8 cellular contexts compared by ENCODE assay signal in the genomic region with DNA sequence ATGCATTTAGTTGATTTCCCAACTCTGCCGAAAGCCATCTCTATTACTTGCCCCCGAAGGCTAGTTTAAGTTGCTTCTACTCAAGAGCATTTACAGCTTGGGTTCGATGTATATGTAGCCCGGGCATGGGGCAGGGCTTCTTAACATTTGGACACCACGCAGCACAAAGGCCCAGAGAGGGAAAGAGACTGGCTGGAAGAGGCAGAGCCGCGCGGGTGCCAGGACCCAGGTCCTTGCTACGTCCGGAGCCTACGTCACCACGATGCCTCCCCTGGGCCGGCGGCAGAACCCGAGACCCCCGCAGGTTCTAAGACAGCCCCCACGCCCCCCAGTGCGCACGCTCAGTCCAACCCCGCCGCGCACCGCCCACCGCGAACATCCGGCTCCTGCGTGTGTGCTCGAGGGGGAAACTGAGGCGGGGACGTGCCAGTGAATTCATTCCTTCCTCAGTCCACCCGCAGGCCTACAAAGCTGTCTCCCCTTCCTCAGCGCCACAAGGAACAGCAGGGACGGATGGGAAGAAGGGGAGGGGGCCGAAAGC. TPM values are rescaled to one million over a fixed set of nuclear protein-coding genes. Genes with fewer than 3 reads are reported as not detected.
DNase-seq lines count a peak whose midpoint lies in the region; ATAC-seq and TF ChIP-seq lines count a peak whose summit lies in the region.

No MANE protein-coding gene starts in this region.

- H3K27ac ChIP-seq in foreskin keratinocyte: peak overlapping the region; percentile 99

- H3K9me3 Mint-ChIP-seq in activated naive CD4-positive, alpha-beta T cell treated with anti-CD3 and anti-CD28 coated beads for 36 hours: no peaks in the 10 kb centered on the region
- H3K9me3 Mint-ChIP-seq in activated T-helper 1 cell treated with anti-CD3 and anti-CD28 coated beads, Interleukin-12 subunit alpha, Interleukin-12 subunit beta, Interleukin-2, Interleukin-4 antibody, amounts not matched to agents 30 ng/mL and 10 ng/mL and 1 ng/mL, durations not matched to agents 14 hours and 24 hours and 36 hours: no peaks in the 10 kb centered on the region

- H3K4me3 Mint-ChIP-seq in activated naive CD4-positive, alpha-beta T cell treated with anti-CD3 and anti-CD28 coated beads for 36 hours: peak overlapping the region; percentile 93
- H3K4me3 Mint-ChIP-seq in activated T-helper 1 cell treated with anti-CD3 and anti-CD28 coated beads, Interleukin-12 subunit alpha, Interleukin-12 subunit beta, Interleukin-2, Interleukin-4 antibody, amounts not matched to agents 30 ng/mL and 10 ng/mL and 1 ng/mL, durations not matched to agents 14 hours and 24 hours and 36 hours: peak overlapping the region; percentile 99

- CTCF ChIA-PET in activated naive CD4-positive, alpha-beta T cell treated with anti-CD3 and anti-CD28 coated beads for 36 hours (lab: Charles Lee): interaction anchor here (0.5 to 2.5 kb wide), 12 partner anchors 7 to 631 kb away, joined by 3 to 19 read pairs (median 4); no protein-coding TSS in a partner anchor

- H3K27ac Mint-ChIP-seq in activated naive CD4-positive, alpha-beta T cell treated with anti-CD3 and anti-CD28 coated beads for 36 hours: peak overlapping the region; percentile 95
- peak overlapping the region; percentile 98 for H3K27ac Mint-ChIP-seq in activated T-helper 1 cell treated with anti-CD3 and anti-CD28 coated beads, Interleukin-12 subunit alpha, Interleukin-12 subunit beta, Interleukin-2, Interleukin-4 antibody, amounts not matched to agents 30 ng/mL and 10 ng/mL and 1 ng/mL, durations not matched to agents 14 hours and 24 hours and 36 hours

- peaks cover 16% of the 10 kb centered on the region for H3K36me3 Mint-ChIP-seq in activated naive CD4-positive, alpha-beta T cell treated with anti-CD3 and anti-CD28 coated beads for 36 hours (ENCODE audit: low read depth)
- H3K36me3 Mint-ChIP-seq in activated T-helper 1 cell treated with anti-CD3 and anti-CD28 coated beads, Interleukin-12 subunit alpha, Interleukin-12 subunit beta, Interleukin-2, Interleukin-4 antibody, amounts not matched to agents 30 ng/mL and 10 ng/mL and 1 ng/mL, durations not matched to agents 14 hours and 24 hours and 36 hours (ENCODE audit: low read depth): peaks cover 17% of the 10 kb centered on the region

- DNase-seq in activated naive CD4-positive, alpha-beta T cell treated with anti-CD3 and anti-CD28 coated beads for 36 hours: no peak
- no peak for DNase-seq in activated naive CD4-positive, alpha-beta T cell treated with Interleukin-2 at 50 U/mL for 16 hours
- DNase-seq in NCI-H1694 treated with DMSO at 0.1 percent for 48 hours (lab: John Stamatoyannopoulos, UW): peak; percentile 62
- DNase-seq in activated T-helper 1 cell treated with anti-CD3 and anti-CD28 coated beads, Interleukin-12 subunit alpha, Interleukin-12 subunit beta, Interleukin-2, Interleukin-4 antibody, amounts not matched to agents 30 ng/mL and 10 ng/mL and 1 ng/mL, durations not matched to agents 14 hours and 24 hours and 36 hours (ENCODE audit: low spot score): no peak
- DNase-seq in foreskin keratinocyte: no peak
- DNase-seq in nucleus accumbens (lab: John Stamatoyannopoulos, UW): peak in 35 of 56 donors; percentile 56 to 92 (median 82)
- no peak for DNase-seq in NCI-H510A treated with DMSO at 0.1 percent for 48 hours (lab: John Stamatoyannopoulos, UW)

- intact Hi-C loops in activated naive CD4-positive, alpha-beta T cell treated with anti-CD3 and anti-CD28 coated beads for 36 hours (cut with micrococcal nuclease): loop anchor here (1.0 to 5.0 kb wide), 5 partner anchors 38 to 753 kb away; a partner anchor contains a TSS
- intact Hi-C loops in activated T-helper 1 cell treated with anti-CD3 and anti-CD28 coated beads, Interleukin-12 subunit alpha, Interleukin-12 subunit beta, Interleukin-2, Interleukin-4 antibody, amounts not matched to agents 30 ng/mL and 10 ng/mL and 1 ng/mL, durations not matched to agents 14 hours and 24 hours and 36 hours (cut with micrococcal nuclease): loop anchor here (10.0 kb wide), 1 partner anchor 969 kb away; a partner anchor contains a TSS

- H3K27me3 ChIP-seq in foreskin keratinocyte: no peaks in the 10 kb centered on the region

- TF ChIP-seq CTCF in foreskin keratinocyte (conservative IDR thresholded peaks at IDR 0.05): no peak

- no peaks in the 10 kb centered on the region for H3K27me3 Mint-ChIP-seq in activated naive CD4-positive, alpha-beta T cell treated with anti-CD3 and anti-CD28 coated beads for 36 hours (ENCODE audit: low read depth)
- H3K27me3 Mint-ChIP-seq in activated T-helper 1 cell treated with anti-CD3 and anti-CD28 coated beads, Interleukin-12 subunit alpha, Interleukin-12 subunit beta, Interleukin-2, Interleukin-4 antibody, amounts not matched to agents 30 ng/mL and 10 ng/mL and 1 ng/mL, durations not matched to agents 14 hours and 24 hours and 36 hours (ENCODE audit: insufficient read depth): peaks cover under 1% of the 10 kb centered on the region

- peaks cover 30% of the 10 kb centered on the region for H3K4me1 Mint-ChIP-seq in activated naive CD4-positive, alpha-beta T cell treated with anti-CD3 and anti-CD28 coated beads for 36 hours (ENCODE audit: low read depth)
- peaks cover 23% of the 10 kb centered on the region for H3K4me1 Mint-ChIP-seq in activated T-helper 1 cell treated with anti-CD3 and anti-CD28 coated beads, Interleukin-12 subunit alpha, Interleukin-12 subunit beta, Interleukin-2, Interleukin-4 antibody, amounts not matched to agents 30 ng/mL and 10 ng/mL and 1 ng/mL, durations not matched to agents 14 hours and 24 hours and 36 hours (ENCODE audit: low read depth)

- ATAC-seq in HG02759 (IDR thresholded peaks at IDR 0.05; ENCODE audit: unreplicated experiment) (peak; percentile 22), foreskin keratinocyte (peak; percentile 6)

- peaks cover 3% of the 10 kb centered on the region for H3K4me1 ChIP-seq in foreskin keratinocyte

RNA-seq across cellular contexts. Expression of a gene that starts 0.4 kb away (rescaled TPM):
- 10 to 100 TPM; 39.2 to 39.5 TPM for total RNA-seq in activated naive CD4-positive, alpha-beta T cell treated with anti-CD3 and anti-CD28 coated beads for 36 hours
- total RNA-seq in activated T-helper 1 cell treated with anti-CD3 and anti-CD28 coated beads, Interleukin-12 subunit alpha, Interleukin-12 subunit beta, Interleukin-2, Interleukin-4 antibody, amounts not matched to agents 30 ng/mL and 10 ng/mL and 1 ng/mL, durations not matched to agents 14 hours and 24 hours and 36 hours: 27.9 and 28.5 TPM in 2 replicates
- 14.6 and 17.2 TPM in 2 replicates for total RNA-seq in foreskin keratinocyte
- 19.3 and 20.7 TPM in 2 replicates for polyA plus RNA-seq in foreskin keratinocyte

RNA-seq across cellular contexts. Expression of a gene that starts 22.2 kb away (rescaled TPM):
- 1 to 10 TPM; 4.3 to 4.8 TPM for total RNA-seq in activated naive CD4-positive, alpha-beta T cell treated with anti-CD3 and anti-CD28 coated beads for 36 hours
- 1.5 and 1.9 TPM in 2 replicates for total RNA-seq in activated T-helper 1 cell treated with anti-CD3 and anti-CD28 coated beads, Interleukin-12 subunit alpha, Interleukin-12 subunit beta, Interleukin-2, Interleukin-4 antibody, amounts not matched to agents 30 ng/mL and 10 ng/mL and 1 ng/mL, durations not matched to agents 14 hours and 24 hours and 36 hours
- 58.8 and 59.5 TPM in 2 replicates for total RNA-seq in foreskin keratinocyte
- 82.8 and 86.4 TPM in 2 replicates for polyA plus RNA-seq in foreskin keratinocyte

RNA-seq across cellular contexts. Expression of a gene that starts 37.9 kb away (rescaled TPM):
- 10 to 100 TPM; 26.8 to 28.0 TPM for total RNA-seq in activated naive CD4-positive, alpha-beta T cell treated with anti-CD3 and anti-CD28 coated beads for 36 hours
- 38.3 and 40.9 TPM in 2 replicates for total RNA-seq in activated T-helper 1 cell treated with anti-CD3 and anti-CD28 coated beads, Interleukin-12 subunit alpha, Interleukin-12 subunit beta, Interleukin-2, Interleukin-4 antibody, amounts not matched to agents 30 ng/mL and 10 ng/mL and 1 ng/mL, durations not matched to agents 14 hours and 24 hours and 36 hours
- 14.2 and 15.7 TPM in 2 replicates for total RNA-seq in foreskin keratinocyte
- polyA plus RNA-seq in foreskin keratinocyte: 8.3 and 8.6 TPM in 2 replicates

RNA-seq across cellular contexts. Expression of a gene that starts 43.0 kb away (rescaled TPM):
- 10 to 100 TPM; 28.7 to 31.5 TPM for total RNA-seq in activated naive CD4-positive, alpha-beta T cell treated with anti-CD3 and anti-CD28 coated beads for 36 hours
- total RNA-seq in activated T-helper 1 cell treated with anti-CD3 and anti-CD28 coated beads, Interleukin-12 subunit alpha, Interleukin-12 subunit beta, Interleukin-2, Interleukin-4 antibody, amounts not matched to agents 30 ng/mL and 10 ng/mL and 1 ng/mL, durations not matched to agents 14 hours and 24 hours and 36 hours: 43.0 and 46.9 TPM in 2 replicates
- 37.3 and 43.8 TPM in 2 replicates for total RNA-seq in foreskin keratinocyte
- 49.9 and 54.5 TPM in 2 replicates for polyA plus RNA-seq in foreskin keratinocyte

RNA-seq across cellular contexts. Expression of a gene that starts 43.1 kb away (rescaled TPM):
- total RNA-seq in activated naive CD4-positive, alpha-beta T cell treated with anti-CD3 and anti-CD28 coated beads for 36 hours: 1 to 10 TPM in 1 of 2 experiments, under 1 TPM in 1; 0.99 to 1.4 TPM
- total RNA-seq in activated T-helper 1 cell treated with anti-CD3 and anti-CD28 coated beads, Interleukin-12 subunit alpha, Interleukin-12 subunit beta, Interleukin-2, Interleukin-4 antibody, amounts not matched to agents 30 ng/mL and 10 ng/mL and 1 ng/mL, durations not matched to agents 14 hours and 24 hours and 36 hours: 1.9 and 3.4 TPM in 2 replicates
- total RNA-seq in foreskin keratinocyte: 1.1 and 1.2 TPM in 2 replicates
- 1.1 and 1.2 TPM in 2 replicates for polyA plus RNA-seq in foreskin keratinocyte

Comparison
In these comparisons a context has a peak if more than half of its experiments do, and no peak if none do; other contexts are left out.
1. DNase-seq: peak in NCI-H1694 treated with DMSO at 0.1 percent for 48 hours (single experiment) and nucleus accumbens (35 of 56); none in activated naive CD4-positive, alpha-beta T cell treated with anti-CD3 and anti-CD28 coated beads for 36 hours (single experiment), activated naive CD4-positive, alpha-beta T cell treated with Interleukin-2 at 50 U/mL for 16 hours (single experiment), activated T-helper 1 cell treated with anti-CD3 and anti-CD28 coated beads, Interleukin-12 subunit alpha, Interleukin-12 subunit beta, Interleukin-2, Interleukin-4 antibody, amounts not matched to agents 30 ng/mL and 10 ng/mL and 1 ng/mL, durations not matched to agents 14 hours and 24 hours and 36 hours (single experiment), foreskin keratinocyte (0 of 2) and NCI-H510A treated with DMSO at 0.1 percent for 48 hours (single experiment).
2. RNA of a gene that starts 22.2 kb away (total RNA-seq): 58.8 to 59.5 TPM in foreskin keratinocyte; 4.3 to 4.8 TPM in activated naive CD4-positive, alpha-beta T cell treated with anti-CD3 and anti-CD28 coated beads for 36 hours and 1.5 to 1.9 TPM in activated T-helper 1 cell treated with anti-CD3 and anti-CD28 coated beads, Interleukin-12 subunit alpha, Interleukin-12 subunit beta, Interleukin-2, Interleukin-4 antibody, amounts not matched to agents 30 ng/mL and 10 ng/mL and 1 ng/mL, durations not matched to agents 14 hours and 24 hours and 36 hours; every median in the first group is over 10 times any median in the second.